Comparison of ENCODE assay signal across 8 cellular contexts in genomic region chr22:26398741-26399153, GRCh38. TPM values are rescaled to one million over a fixed set of nuclear protein-coding genes. Genes with fewer than 3 reads are reported as not detected.
DNase-seq lines count a peak whose midpoint lies in the region; ATAC-seq and TF ChIP-seq lines count a peak whose summit lies in the region.

No MANE protein-coding gene starts in this region.

- H3K36me3 Mint-ChIP-seq in activated CD4-positive, alpha-beta memory T cell treated with anti-CD3 and anti-CD28 coated beads, Interleukin-2, amount 10 ng/mL, durations not matched to agents 7 days and 5 days (ENCODE audit: low read depth): no peaks in the 10 kb centered on the region
- H3K36me3 Mint-ChIP-seq in effector memory CD8-positive, alpha-beta T cell (ENCODE audit: insufficient read depth): no peaks in the 10 kb centered on the region

- peak; percentile 72 for ATAC-seq in effector memory CD8-positive, alpha-beta T cell (replicated peaks)
- no peak for ATAC-seq in GM19395 (IDR thresholded peaks at IDR 0.05; ENCODE audit: unreplicated experiment)

- no peak overlapping the region for H3K27ac Mint-ChIP-seq in activated CD4-positive, alpha-beta memory T cell treated with anti-CD3 and anti-CD28 coated beads, Interleukin-2, amount 10 ng/mL, durations not matched to agents 7 days and 5 days
- H3K27ac Mint-ChIP-seq in effector memory CD8-positive, alpha-beta T cell: no peak overlapping the region

- CTCF ChIA-PET in activated CD4-positive, alpha-beta memory T cell treated with anti-CD3 and anti-CD28 coated beads, Interleukin-2, amount 10 ng/mL, durations not matched to agents 7 days and 5 days (lab: Charles Lee): interaction anchor here (0.7 to 2.0 kb wide), 4 partner anchors 32 to 180 kb away, joined by 3 to 11 read pairs (median 4); no protein-coding TSS in a partner anchor

- H3K9me3 Mint-ChIP-seq in activated CD4-positive, alpha-beta memory T cell treated with anti-CD3 and anti-CD28 coated beads, Interleukin-2, amount 10 ng/mL, durations not matched to agents 7 days and 5 days: no peaks in the 10 kb centered on the region
- H3K9me3 Mint-ChIP-seq in effector memory CD8-positive, alpha-beta T cell: no peaks in the 10 kb centered on the region

- H3K4me1 Mint-ChIP-seq in activated CD4-positive, alpha-beta memory T cell treated with anti-CD3 and anti-CD28 coated beads, Interleukin-2, amount 10 ng/mL, durations not matched to agents 7 days and 5 days: peaks cover 6% of the 10 kb centered on the region
- H3K4me1 Mint-ChIP-seq in effector memory CD8-positive, alpha-beta T cell (ENCODE audit: low read depth in 2 of 2): no peaks in the 10 kb centered on the region

- DNase-seq in A172 (ENCODE audit: low spot score): peak; percentile 55
- DNase-seq in GM12865 (ENCODE audit: low read depth): peak; percentile 72
- peak; percentile 23 for DNase-seq in NCI-H2227 treated with DMSO at 0.1 percent for 48 hours (lab: John Stamatoyannopoulos, UW)
- peak; percentile 69 for DNase-seq in activated CD4-positive, alpha-beta memory T cell treated with anti-CD3 and anti-CD28 coated beads, Interleukin-2, amount 10 ng/mL, durations not matched to agents 7 days and 5 days
- peak; percentile 30 to 39 (median 37) for DNase-seq in effector memory CD8-positive, alpha-beta T cell
- DNase-seq in midbrain (lab: John Stamatoyannopoulos, UW): peak; percentile 51
- DNase-seq in stimulated activated CD8-positive, alpha-beta memory T cell treated with anti-CD3 and anti-CD28 coated beads, Interleukin-7, amount 100 ng/mL, for 24 hours (ENCODE audit: low read depth): peak; percentile 13

- peak; percentile 64 for TF ChIP-seq CTCF in GM12865 (IDR thresholded peaks at IDR 0.05; ENCODE audit: insufficient read depth, low read depth, low read length, missing control alignments)

- POLR2A ChIA-PET in activated CD4-positive, alpha-beta memory T cell treated with anti-CD3 and anti-CD28 coated beads, Interleukin-2, amount 10 ng/mL, durations not matched to agents 7 days and 5 days (lab: Charles Lee): no interaction called here

- peaks cover 1% of the 10 kb centered on the region for H3K27me3 Mint-ChIP-seq in activated CD4-positive, alpha-beta memory T cell treated with anti-CD3 and anti-CD28 coated beads, Interleukin-2, amount 10 ng/mL, durations not matched to agents 7 days and 5 days
- H3K27me3 Mint-ChIP-seq in effector memory CD8-positive, alpha-beta T cell: peaks cover 13 to 27% of the 10 kb centered on the region in 2 donors

- H3K4me3 ChIP-seq in GM12865 (ENCODE audit: low read depth, low read length): no peak overlapping the region

- H3K4me3 Mint-ChIP-seq in activated CD4-positive, alpha-beta memory T cell treated with anti-CD3 and anti-CD28 coated beads, Interleukin-2, amount 10 ng/mL, durations not matched to agents 7 days and 5 days: no peak overlapping the region
- H3K4me3 Mint-ChIP-seq in effector memory CD8-positive, alpha-beta T cell: no peak overlapping the region

RNA-seq across cellular contexts. Expression of gene ASPHD2, which starts 30.3 kb away (rescaled TPM):
- total RNA-seq in A172 (2014; rRNA removed; shearing (Covaris generic)): 4.0 and 4.5 TPM in 2 replicates
- 10 to 100 TPM; 11.8 to 12.7 TPM for total RNA-seq in activated CD4-positive, alpha-beta memory T cell treated with anti-CD3 and anti-CD28 coated beads, Interleukin-2, amount 10 ng/mL, durations not matched to agents 7 days and 5 days

Comparison
In these comparisons a context has a peak if more than half of its experiments do, and no peak if none do; other contexts are left out.
1. DNase-seq: peak in every context shown above with its lines; median percentile 72 in GM12865; 69 in activated CD4-positive, alpha-beta memory T cell treated with anti-CD3 and anti-CD28 coated beads, Interleukin-2, amount 10 ng/mL, durations not matched to agents 7 days and 5 days; 55 in A172; 51 in midbrain; 37 in effector memory CD8-positive, alpha-beta T cell; 23 in NCI-H2227 treated with DMSO at 0.1 percent for 48 hours; 13 in stimulated activated CD8-positive, alpha-beta memory T cell treated with anti-CD3 and anti-CD28 coated beads, Interleukin-7, amount 100 ng/mL, for 24 hours.